15 cellular contexts compared by ENCODE assay signal in genomic region chr4:119268466-119268865, GRCh38. TPM values are rescaled to one million over a fixed set of nuclear protein-coding genes. Genes with fewer than 3 reads are reported as not detected.
"Had no signal": no experiment of that assay in that cellular context is flagged by ENCODE, and none has a peak within 500 bp of the region (broad histone marks: within the 10 kb centered on the region; RNA-seq: fewer than 3 reads in every experiment).

No MANE protein-coding gene starts in this region.

- H3K4me3 ChIP-seq: left lung, right lobe of liver, tibial nerve had no signal

- H3K4me1 ChIP-seq: left lung, right lobe of liver, tibial nerve had no signal

- H3K9me3 ChIP-seq: left lung, right lobe of liver, tibial nerve had no signal

- H3K27ac ChIP-seq: left lung, right lobe of liver, tibial nerve, VCaP had no signal

- H3K27me3 ChIP-seq: left lung, right lobe of liver, tibial nerve had no signal

- DNase-seq: activated CD4-positive, alpha-beta T cell treated with anti-CD3 and anti-CD28 coated beads for 4 hours; activated naive CD4-positive, alpha-beta T cell; effector memory CD8-positive, alpha-beta T cell; erythroblast; left lung; mesendoderm; occipital lobe; right lobe of liver; T-cell; T1000 had no signal

- ATAC-seq: effector memory CD8-positive, alpha-beta T cell; left lung; stimulated activated memory B cell treated with anti-CD40 and anti-IgM and Interleukin-4, amounts not matched to agents 10 μg/mL and 1 μg/mL and 100 μg/mL, for 72 hours; T-cell had no signal

RNA-seq across cellular contexts. Expression of gene FABP2, which starts 53.5 kb away (rescaled TPM):
- total RNA-seq: activated T-helper 1 cell treated with anti-CD3 and anti-CD28 coated beads, Interleukin-12 subunit alpha, Interleukin-12 subunit beta, Interleukin-2, Interleukin-4 antibody, amounts not matched to agents 30 ng/mL and 10 ng/mL and 1 ng/mL, durations not matched to agents 14 hours and 24 hours and 36 hours; left lung; occipital lobe; progenitor cell of endocrine pancreas; T-cell; tibial nerve had no signal
